Comparison of ENCODE assay signal across 8 cellular contexts in the genomic region with DNA sequence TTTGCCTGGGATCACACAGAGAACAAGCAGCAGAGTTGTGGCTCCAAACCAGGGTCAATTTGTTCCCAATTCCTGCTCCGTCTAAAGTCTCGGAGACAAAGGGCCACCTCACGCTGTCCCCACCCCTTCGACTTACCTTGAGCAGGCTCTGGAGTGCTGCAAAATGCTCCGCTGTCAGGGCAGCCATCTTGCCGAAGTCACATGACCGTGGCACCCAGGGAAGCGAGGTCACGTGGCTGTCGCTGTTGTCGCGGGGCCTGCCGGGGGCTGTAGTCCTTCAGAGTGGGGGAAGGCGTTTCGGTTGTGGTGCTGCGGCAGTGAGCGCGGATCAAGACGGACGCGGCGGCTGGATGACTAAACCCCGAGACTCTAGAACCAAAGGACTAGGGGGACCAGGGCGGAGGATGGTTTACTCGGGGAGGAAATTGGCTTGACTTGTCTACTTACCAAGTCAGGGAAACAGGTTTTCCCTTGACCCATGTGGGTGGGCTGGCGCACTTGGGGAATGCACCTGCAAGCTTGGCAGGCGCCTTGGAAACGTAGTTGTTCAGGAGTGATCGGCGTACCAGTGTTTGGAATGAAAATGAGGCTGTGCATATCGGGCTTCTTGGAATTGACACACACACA. TPM values are rescaled to one million over a fixed set of nuclear protein-coding genes. Genes with fewer than 3 reads are reported as not detected.
DNase-seq lines count a peak whose midpoint lies in the region; ATAC-seq, FAIRE-seq and TF ChIP-seq lines count a peak whose summit lies in the region.

A gene (minus strand): TSS at position 199 of the 627 bp plus-strand sequence. CDS start 12 bp downstream, at position 187.

- ATAC-seq in HG02852 (IDR thresholded peaks at IDR 0.05; ENCODE audit: unreplicated experiment) (peak; percentile 99), heart right ventricle (peak; percentile 98 to 100 (median 100)), upper lobe of left lung (ENCODE audit: low FRiP score in 2 of 2) (peak; percentile 94 to 98)

- 1 to 2% methylated on average over 31 of the region's 31 CpGs for WGBS in heart right ventricle, 2 donors
- WGBS in upper lobe of left lung, 2 donors, result 2% methylated on average over 21 to 31 of the region's 31 CpGs

- DNase-seq in GM12892 (ENCODE audit: insufficient read length), result peak; percentile 81
- DNase-seq in NCI-H146 (lab: John Stamatoyannopoulos, UW), result peak; percentile 95
- DNase-seq in T-helper 1 cell, result peak; percentile 88 to 95 (median 92)
- DNase-seq in amniotic epithelial cell (ENCODE audit: low read depth), result peak; percentile 93
- DNase-seq in heart right ventricle, result peak; percentile 93 to 95
- peak; percentile 95 to 99 (median 97) for DNase-seq in posterior cingulate gyrus
- DNase-seq in upper lobe of left lung, result peak; percentile 95 to 98

- TF ChIP-seq CTCF in heart right ventricle (IDR thresholded peaks at IDR 0.05) (no peak), upper lobe of left lung (IDR thresholded peaks at IDR 0.05) (peak in 2 of 6 experiments; percentile 4 to 14)

- H3K9me3 ChIP-seq in heart right ventricle, result no peaks in the 10 kb centered on the region
- H3K9me3 ChIP-seq in upper lobe of left lung, result no peaks in the 10 kb centered on the region

- H3K36me3 ChIP-seq in heart right ventricle (no peaks in the 10 kb centered on the region), upper lobe of left lung (no peaks in the 10 kb centered on the region)

- peak in 1 of 4 donors; percentile 37 for TF ChIP-seq EP300 in upper lobe of left lung (IDR thresholded peaks at IDR 0.05)

- intact Hi-C loops in heart right ventricle (cut with DNase I) (no loop called here), posterior cingulate gyrus (cut with DNase I) (no loop called here)

- peak within 1 kb of the TSS; percentile 45 to 90 (median 75) for H3K4me3 ChIP-seq in heart right ventricle
- H3K4me3 ChIP-seq in upper lobe of left lung, result peak within 1 kb of the TSS; percentile 50 to 79 (median 74)

- peak; percentile 100 for FAIRE-seq in GM12892 (lab: Jason Lieb, UNC)

- TF ChIP-seq POLR2A in GM12892 (IDR thresholded peaks at IDR 0.05; ENCODE audit: low read depth, low read length) (peak; percentile 82), upper lobe of left lung (IDR thresholded peaks at IDR 0.05) (peak in 2 of 4 donors; percentile 68 to 81)

- H3K27me3 ChIP-seq in heart right ventricle (no peaks in the 10 kb centered on the region), upper lobe of left lung (no peaks in the 10 kb centered on the region)

- H3K27ac ChIP-seq in heart right ventricle (peak within 1 kb of the TSS in 7 of 10 donors; percentile 31 to 83 (median 40)), upper lobe of left lung (peak within 1 kb of the TSS; percentile 63 to 74 (median 64))

- H3K4me1 ChIP-seq in heart right ventricle (peaks cover 0 to 23% (median 13%) of the 10 kb centered on the region in 9 donors), upper lobe of left lung (peaks cover 12 to 22% (median 16%) of the 10 kb centered on the region in 4 donors)

RNA-seq across cellular contexts. Expression of the gene that starts here (rescaled TPM):
- polyA plus RNA-seq in GM12892 (2012; ENCODE audit: missing spikeins), result 29.3 TPM
- 10 to 100 TPM; 55.0 to 69.4 (median 57.5) TPM for total RNA-seq in heart right ventricle
- 10 to 100 TPM; 22.3 to 39.9 TPM for polyA plus RNA-seq in heart right ventricle
- 10 to 100 TPM; 23.1 to 84.3 (median 49.9) TPM for total RNA-seq in upper lobe of left lung

Comparison
In these comparisons a context has a peak if more than half of its experiments do, and no peak if none do; other contexts are left out.
1. Peak in every context shown above with its lines: DNase-seq, ATAC-seq, H3K4me3 ChIP-seq and H3K27ac ChIP-seq.